ENCODE assay signal across 1 cellular context in the genomic region with DNA sequence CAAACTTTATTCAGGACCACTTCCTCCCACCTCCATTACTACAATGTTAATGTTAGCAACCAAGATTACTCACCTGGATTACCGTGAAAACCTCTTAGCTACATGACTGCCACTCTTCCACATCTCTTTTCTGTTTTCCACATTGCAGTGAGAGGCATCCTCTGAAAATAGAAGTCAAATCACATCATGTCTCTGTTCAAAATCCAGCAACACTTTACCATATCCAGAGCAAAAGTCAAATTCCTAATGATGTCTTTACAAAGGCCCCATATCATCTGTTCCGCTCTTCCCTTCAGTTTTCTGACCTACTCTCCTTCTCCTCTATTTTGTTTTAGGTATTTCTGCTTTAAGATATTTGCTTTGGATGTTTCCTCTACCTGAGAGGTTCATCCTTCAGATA.
TF ChIP-seq lines count a peak whose summit lies in the region.

No MANE protein-coding gene starts in this region.

TF ChIP-seq in GM23338, 12 proteins besides CTCF, POLR2A, EP300 and RAD21 (continued from another document):
- TF ChIP-seq, protein P1, sequence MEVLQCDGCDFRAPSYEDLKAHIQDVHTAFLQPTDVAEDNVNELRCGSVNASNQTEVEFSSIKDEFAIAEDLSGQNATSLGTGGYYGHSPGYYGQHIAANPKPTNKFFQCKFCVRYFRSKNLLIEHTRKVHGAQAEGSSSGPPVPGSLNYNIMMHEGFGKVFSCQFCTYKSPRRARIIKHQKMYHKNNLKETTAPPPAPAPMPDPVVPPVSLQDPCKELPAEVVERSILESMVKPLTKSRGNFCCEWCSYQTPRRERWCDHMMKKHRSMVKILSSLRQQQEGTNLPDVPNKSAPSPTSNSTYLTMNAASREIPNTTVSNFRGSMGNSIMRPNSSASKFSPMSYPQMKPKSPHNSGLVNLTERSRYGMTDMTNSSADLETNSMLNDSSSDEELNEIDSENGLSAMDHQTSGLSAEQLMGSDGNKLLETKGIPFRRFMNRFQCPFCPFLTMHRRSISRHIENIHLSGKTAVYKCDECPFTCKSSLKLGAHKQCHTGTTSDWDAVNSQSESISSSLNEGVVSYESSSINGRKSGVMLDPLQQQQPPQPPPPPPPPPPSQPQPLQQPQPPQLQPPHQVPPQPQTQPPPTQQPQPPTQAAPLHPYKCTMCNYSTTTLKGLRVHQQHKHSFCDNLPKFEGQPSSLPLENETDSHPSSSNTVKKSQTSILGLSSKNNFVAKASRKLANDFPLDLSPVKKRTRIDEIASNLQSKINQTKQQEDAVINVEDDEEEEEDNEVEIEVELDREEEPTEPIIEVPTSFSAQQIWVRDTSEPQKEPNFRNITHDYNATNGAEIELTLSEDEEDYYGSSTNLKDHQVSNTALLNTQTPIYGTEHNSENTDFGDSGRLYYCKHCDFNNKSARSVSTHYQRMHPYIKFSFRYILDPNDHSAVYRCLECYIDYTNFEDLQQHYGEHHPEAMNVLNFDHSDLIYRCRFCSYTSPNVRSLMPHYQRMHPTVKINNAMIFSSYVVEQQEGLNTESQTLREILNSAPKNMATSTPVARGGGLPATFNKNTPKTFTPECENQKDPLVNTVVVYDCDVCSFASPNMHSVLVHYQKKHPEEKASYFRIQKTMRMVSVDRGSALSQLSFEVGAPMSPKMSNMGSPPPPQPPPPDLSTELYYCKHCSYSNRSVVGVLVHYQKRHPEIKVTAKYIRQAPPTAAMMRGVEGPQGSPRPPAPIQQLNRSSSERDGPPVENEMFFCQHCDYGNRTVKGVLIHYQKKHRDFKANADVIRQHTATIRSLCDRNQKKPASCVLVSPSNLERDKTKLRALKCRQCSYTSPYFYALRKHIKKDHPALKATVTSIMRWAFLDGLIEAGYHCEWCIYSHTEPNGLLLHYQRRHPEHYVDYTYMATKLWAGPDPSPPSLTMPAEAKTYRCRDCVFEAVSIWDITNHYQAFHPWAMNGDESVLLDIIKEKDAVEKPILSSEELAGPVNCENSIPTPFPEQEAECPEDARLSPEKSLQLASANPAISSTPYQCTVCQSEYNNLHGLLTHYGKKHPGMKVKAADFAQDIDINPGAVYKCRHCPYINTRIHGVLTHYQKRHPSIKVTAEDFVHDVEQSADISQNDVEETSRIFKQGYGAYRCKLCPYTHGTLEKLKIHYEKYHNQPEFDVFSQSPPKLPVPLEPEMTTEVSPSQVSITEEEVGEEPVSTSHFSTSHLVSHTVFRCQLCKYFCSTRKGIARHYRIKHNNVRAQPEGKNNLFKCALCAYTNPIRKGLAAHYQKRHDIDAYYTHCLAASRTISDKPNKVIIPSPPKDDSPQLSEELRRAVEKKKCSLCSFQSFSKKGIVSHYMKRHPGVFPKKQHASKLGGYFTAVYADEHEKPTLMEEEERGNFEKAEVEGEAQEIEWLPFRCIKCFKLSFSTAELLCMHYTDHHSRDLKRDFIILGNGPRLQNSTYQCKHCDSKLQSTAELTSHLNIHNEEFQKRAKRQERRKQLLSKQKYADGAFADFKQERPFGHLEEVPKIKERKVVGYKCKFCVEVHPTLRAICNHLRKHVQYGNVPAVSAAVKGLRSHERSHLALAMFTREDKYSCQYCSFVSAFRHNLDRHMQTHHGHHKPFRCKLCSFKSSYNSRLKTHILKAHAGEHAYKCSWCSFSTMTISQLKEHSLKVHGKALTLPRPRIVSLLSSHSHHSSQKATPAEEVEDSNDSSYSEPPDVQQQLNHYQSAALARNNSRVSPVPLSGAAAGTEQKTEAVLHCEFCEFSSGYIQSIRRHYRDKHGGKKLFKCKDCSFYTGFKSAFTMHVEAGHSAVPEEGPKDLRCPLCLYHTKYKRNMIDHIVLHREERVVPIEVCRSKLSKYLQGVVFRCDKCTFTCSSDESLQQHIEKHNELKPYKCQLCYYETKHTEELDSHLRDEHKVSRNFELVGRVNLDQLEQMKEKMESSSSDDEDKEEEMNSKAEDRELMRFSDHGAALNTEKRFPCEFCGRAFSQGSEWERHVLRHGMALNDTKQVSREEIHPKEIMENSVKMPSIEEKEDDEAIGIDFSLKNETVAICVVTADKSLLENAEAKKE (CRISPR knock-in tag; IDR thresholded peaks at IDR 0.05) = no peak
- TF ChIP-seq CREB1 (CRISPR knock-in tag; IDR thresholded peaks at IDR 0.05; ENCODE audit: low read depth) (no peak), ZNF114 (CRISPR knock-in tag; IDR thresholded peaks at IDR 0.05) (no peak), EZH2 (IDR thresholded peaks at IDR 0.05; ENCODE audit: low read depth, unreplicated experiment) (no peak)
